ENCODE assay signal across 21 cellular contexts in the genomic region with DNA sequence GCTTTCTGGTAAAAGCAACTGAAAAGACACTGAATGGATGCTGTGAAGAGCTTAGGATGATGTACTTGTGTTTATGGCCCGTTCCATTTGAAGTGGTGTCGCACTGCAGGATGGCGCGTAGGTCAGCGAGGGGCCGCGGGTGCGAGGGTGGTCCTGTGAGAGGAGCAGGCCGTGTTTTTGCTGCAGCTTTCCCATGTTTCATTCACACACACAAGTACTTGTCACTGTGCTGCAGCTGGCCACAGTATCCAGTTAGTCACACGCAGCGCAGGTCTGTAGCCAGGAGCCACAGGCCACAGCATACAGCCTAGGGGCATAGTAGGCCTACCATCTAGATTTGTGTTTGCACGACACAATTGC.
"Had no signal": no experiment of that assay in that cellular context is flagged by ENCODE, and none has a peak within 500 bp of the region (broad histone marks: within the 10 kb centered on the region; RNA-seq: fewer than 3 reads in every experiment).

No MANE protein-coding gene starts in this region.

- H3K27me3 ChIP-seq: brain microvascular endothelial cell, colonic mucosa, gastroesophageal sphincter, heart left ventricle, thyroid gland had no signal

- H3K27ac ChIP-seq: brain microvascular endothelial cell, colonic mucosa, epithelial cell of prostate, gastroesophageal sphincter, heart left ventricle, thyroid gland had no signal

- H3K9me3 ChIP-seq: colonic mucosa, gastroesophageal sphincter, heart left ventricle, mucosa of descending colon, thyroid gland had no signal

- ATAC-seq: activated naive CD4-positive, alpha-beta T cell treated with anti-CD3 and anti-CD28 coated beads, Interleukin-2, amount 50 U/mL, for 72 hours; gastroesophageal sphincter; left colon; mucosa of descending colon; stimulated activated naive CD8-positive, alpha-beta T cell treated with anti-CD3 and anti-CD28 coated beads, Interleukin-15, Interleukin-2, amounts not matched to agents 100 U/mL and 50 U/mL, for 24 hours; T-helper 17 cell had no signal

- H3K4me3 ChIP-seq: colonic mucosa, gastroesophageal sphincter, heart left ventricle, mucosa of descending colon, thyroid gland had no signal

- H3K4me1 ChIP-seq: colonic mucosa, thyroid gland had no signal

- DNase-seq: activated CD4-positive, alpha-beta memory T cell treated with anti-CD3 and anti-CD28 coated beads, Interleukin-2, amount 10 ng/mL, durations not matched to agents 7 days and 5 days; activated CD4-positive, alpha-beta T cell treated with anti-CD3 and anti-CD28 coated beads, Interleukin-2, amount 10 ng/mL, durations not matched to agents 24 days and 14 days; activated CD4-positive, CD25-positive, alpha-beta regulatory T cell; brain microvascular endothelial cell; central memory CD4-positive, alpha-beta T cell; colonic mucosa; endodermal cell; heart left ventricle; left colon; mesenchymal stem cell; mucosa of descending colon; retina; stimulated activated CD4-positive, alpha-beta T cell treated with anti-CD3 and anti-CD28 coated beads, Interleukin-12 subunit alpha, Interleukin-12 subunit beta, amount 100 ng/mL, for 4 hours; stimulated activated CD4-positive, alpha-beta T cell treated with anti-CD3 and anti-CD28 coated beads, Interleukin-4, amount 100 ng/mL, for 4 hours; stimulated activated naive CD8-positive, alpha-beta T cell treated with anti-CD3 and anti-CD28 coated beads, Interleukin-15, Interleukin-2, amounts not matched to agents 100 U/mL and 50 U/mL, for 24 hours; SW 1271; T-helper 17 cell; thyroid gland had no signal
